In the genomic region with DNA sequence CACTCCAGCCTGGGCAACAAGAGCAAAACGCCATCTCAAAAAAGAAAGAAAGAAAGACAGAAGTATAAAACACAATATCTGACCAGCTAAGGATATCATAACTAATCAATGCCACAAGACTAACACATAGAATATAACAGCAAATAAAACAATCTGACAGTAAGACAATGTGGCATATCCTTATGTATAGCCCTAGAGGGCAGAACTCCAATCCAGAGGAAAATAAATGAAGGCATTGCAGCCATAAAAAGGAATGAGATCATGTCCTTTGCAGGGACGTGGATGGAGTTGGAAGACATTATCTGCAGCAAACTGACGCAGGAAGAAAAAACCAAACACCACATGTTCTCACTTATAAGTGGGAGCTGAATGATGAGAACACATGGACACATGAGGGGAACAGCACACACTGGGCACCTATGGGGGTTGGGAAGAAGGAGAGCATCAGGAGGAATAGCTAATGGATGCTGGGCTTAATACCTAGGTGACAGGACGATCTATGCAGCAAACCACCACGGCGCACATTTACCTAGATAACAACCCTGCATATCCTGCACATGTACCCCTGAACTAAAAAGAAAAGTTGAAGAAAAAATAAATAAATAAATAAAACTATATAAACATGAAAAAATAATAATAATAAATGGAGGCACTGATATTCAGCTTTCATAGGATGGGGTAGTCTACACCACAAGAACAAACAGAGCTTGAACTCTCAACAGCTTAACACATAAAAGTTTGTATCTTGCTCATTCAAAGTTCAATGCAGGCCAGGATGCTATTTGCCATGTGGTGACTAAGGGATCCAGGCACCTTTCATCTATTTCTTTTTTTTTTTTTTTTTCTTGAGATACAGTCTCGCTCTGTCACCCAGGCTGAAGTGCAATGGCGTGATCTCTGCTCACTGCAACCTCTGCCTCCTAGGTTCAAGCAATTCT, we compare ENCODE assay signal across 19 cellular contexts.
DNase-seq lines count a peak whose midpoint lies in the region; ATAC-seq, FAIRE-seq and TF ChIP-seq lines count a peak whose summit lies in the region.
"Had no signal": no experiment of that assay in that cellular context is flagged by ENCODE, and none has a peak within 500 bp of the region (broad histone marks: within the 10 kb centered on the region; RNA-seq: fewer than 3 reads in every experiment).

No MANE protein-coding gene starts in this region.

- intact Hi-C loops in HepG2 (cut with micrococcal nuclease; ENCODE audit: unreplicated experiment) = loop anchor here (10.0 kb wide), 2 partner anchors 64 to 264 kb away; a partner anchor contains a TSS
- intact Hi-C loops in right lobe of liver (cut with DNase I) = no loop called here
- intact Hi-C loops in left colon (cut with DNase I, micrococcal nuclease) = no loop called here
- intact Hi-C loops in CD4-positive, alpha-beta T cell (cut with DNase I, micrococcal nuclease) = no loop called here

- ATAC-seq in HepG2 = peak; percentile 46; the same call in 2 of the 3 replicates
- ATAC-seq in right lobe of liver = no peak
- peak; percentile 64 for ATAC-seq in left colon
- no peak for ATAC-seq in CD4-positive, alpha-beta T cell (ENCODE audit: poor library complexity)
- ATAC-seq in GM21576 (IDR thresholded peaks at IDR 0.05; ENCODE audit: unreplicated experiment) = no peak
- ATAC-seq: HCT116 had no signal

- TF ChIP-seq POLR2A in HepG2 (IDR thresholded peaks at IDR 0.05; ENCODE audit: insufficient read depth in 1 of 2, low read depth in 2 of 2, low read length in 2 of 2) = no peak
- TF ChIP-seq POLR2A in right lobe of liver (IDR thresholded peaks at IDR 0.05) = no peak

- H3K9me3 ChIP-seq in HepG2 (ENCODE audit: low read length) (no peaks in the 10 kb centered on the region), right lobe of liver (no peaks in the 10 kb centered on the region)
- no peaks in the 10 kb centered on the region for H3K9me3 ChIP-seq in CD4-positive, alpha-beta T cell (ENCODE audit: control insufficient read depth, low read length)

- H3K4me3 ChIP-seq in HepG2 (replicated peaks in 1 of 3; ENCODE audit: insufficient read depth in 1 of 3, low read depth in 2 of 3, low read length in 3 of 3) (no peak overlapping the region), right lobe of liver (no peak overlapping the region), bronchial epithelial cell (ENCODE audit: low read depth, low read length) (no peak overlapping the region)
- H3K4me3 ChIP-seq: GM23248 had no signal

- no peak overlapping the region for H2AFZ ChIP-seq in HepG2 (ENCODE audit: low read length)
- H2AFZ ChIP-seq: GM23248 had no signal

- FAIRE-seq in HepG2 (lab: Jason Lieb, UNC) = no peak
- FAIRE-seq in bronchial epithelial cell (lab: Jason Lieb, UNC) = peak; percentile 43
- FAIRE-seq: H54 had no signal

- no peaks in the 10 kb centered on the region for H3K9me3 Mint-ChIP-seq in HFFc6
- no peaks in the 10 kb centered on the region for H3K9me3 Mint-ChIP-seq in CD4-positive, alpha-beta T cell
- H3K9me3 Mint-ChIP-seq: IgD-negative memory B cell had no signal

- CTCF ChIA-PET in HepG2 (lab: Yijun Ruan, JAX; ENCODE audit: low intra/inter-chr PET ratio, low total read pairs) = no interaction called here
- CTCF ChIA-PET in CD4-positive, alpha-beta T cell (lab: Charles Lee) = interaction anchor here (0.7 kb wide), 1 partner anchor 75 kb away, joined by 3 read pairs; no protein-coding TSS in a partner anchor

- H3K36me3 ChIP-seq in HepG2 (replicated peaks in 1 of 2; ENCODE audit: control insufficient read depth in 1 of 2, insufficient read depth in 2 of 2, low read length in 2 of 2) (no peaks in the 10 kb centered on the region), right lobe of liver (no peaks in the 10 kb centered on the region), bronchial epithelial cell (ENCODE audit: control insufficient read depth, insufficient read depth, low read length) (no peaks in the 10 kb centered on the region)

- H3K27ac ChIP-seq in HepG2 (ENCODE audit: extremely low read length, insufficient read depth, low read length) = no peak overlapping the region
- H3K27ac ChIP-seq in right lobe of liver = no peak overlapping the region
- H3K27ac ChIP-seq in CD4-positive, alpha-beta T cell (ENCODE audit: low read depth, low read length) = no peak overlapping the region
- H3K27ac ChIP-seq: GM23248, KMS-11 had no signal

- H3K27me3 ChIP-seq in HepG2 (ENCODE audit: control insufficient read depth in 1 of 2, insufficient read depth in 2 of 2, low read length in 2 of 2) (peaks cover 0 to 7% of the 10 kb centered on the region in 2 experiments; a peak in 1 of 5 replicates), right lobe of liver (no peaks in the 10 kb centered on the region), bronchial epithelial cell (ENCODE audit: control insufficient read depth, insufficient read depth, low read length) (no peaks in the 10 kb centered on the region)
- no peaks in the 10 kb centered on the region for H3K27me3 ChIP-seq in CD4-positive, alpha-beta T cell (ENCODE audit: control insufficient read depth, insufficient read depth, low read length)

- H3K9ac ChIP-seq in HepG2 (ENCODE audit: insufficient read depth, low read depth, low read length) = no peak overlapping the region
- H3K9ac ChIP-seq: GM23248, KMS-11 had no signal

- WGBS in HepG2 (ENCODE audit: low lambda C conversion rate) = 44% methylated on average over 8 of the region's 8 CpGs
- WGBS in right lobe of liver (ENCODE audit: insufficient coverage, low coverage, low lambda C conversion rate, missing lambda C conversion rate) = 90% methylated on average over 8 of the region's 8 CpGs

- no peak overlapping the region for H3K27ac Mint-ChIP-seq in HFFc6
- H3K27ac Mint-ChIP-seq in CD4-positive, alpha-beta T cell = no peak overlapping the region
- H3K27ac Mint-ChIP-seq: CD4-positive, alpha-beta memory T cell had no signal

- H3K4me3 Mint-ChIP-seq in HFFc6 = no peak overlapping the region
- H3K4me3 Mint-ChIP-seq in CD4-positive, alpha-beta T cell = no peak overlapping the region
- H3K4me3 Mint-ChIP-seq: CD4-positive, alpha-beta memory T cell; IgD-negative memory B cell had no signal

- POLR2A ChIA-PET in HepG2 (lab: Yijun Ruan, JAX) = no interaction called here
- POLR2A ChIA-PET in CD4-positive, alpha-beta T cell (lab: Charles Lee) = no interaction called here

- in situ Hi-C loops in HepG2 (cut with HindIII; ENCODE audit: extremely low pct_ligation_motif_present, low pct_unique_long_range_greater_than_20kb) = no loop called here

- no peaks in the 10 kb centered on the region for H3K79me2 ChIP-seq in HepG2 (ENCODE audit: insufficient read depth, low read length)

- peaks cover 5% of the 10 kb centered on the region; the same call in 1 of the 2 replicates for H3K4me1 Mint-ChIP-seq in HFFc6 (ENCODE audit: low read depth)
- H3K4me1 Mint-ChIP-seq in CD4-positive, alpha-beta T cell (ENCODE audit: low read depth) = no peaks in the 10 kb centered on the region
- H3K4me1 Mint-ChIP-seq: IgD-negative memory B cell had no signal

- TF ChIP-seq CTCF in HepG2 (CRISPR knock-in tag; IDR thresholded peaks at IDR 0.05) (no peak), right lobe of liver (IDR thresholded peaks at IDR 0.05) (no peak), HFFc6 (IDR thresholded peaks at IDR 0.05) (no peak; the same call in 1 of the 2 replicates), bronchial epithelial cell (IDR thresholded peaks at IDR 0.05; ENCODE audit: insufficient read depth, low read length, severe bottlenecking) (no peak)
- no peak for TF ChIP-seq CTCF in CD4-positive, alpha-beta T cell (IDR thresholded peaks at IDR 0.05)

- H4K20me1 ChIP-seq in HepG2 (ENCODE audit: insufficient read depth, low read length) = no peaks in the 10 kb centered on the region

- H3K27me3 Mint-ChIP-seq in HFFc6 (ENCODE audit: insufficient read depth) = peaks cover 15% of the 10 kb centered on the region
- no peaks in the 10 kb centered on the region for H3K27me3 Mint-ChIP-seq in CD4-positive, alpha-beta T cell
- H3K27me3 Mint-ChIP-seq: CD4-positive, alpha-beta memory T cell; IgD-negative memory B cell had no signal

- DNase-seq in HepG2 (ENCODE audit: low spot score) (peak; percentile 53), right lobe of liver (no peak), HFFc6 (peak; percentile 5), bronchial epithelial cell (ENCODE audit: low read depth) (no peak), left colon (no peak), GM19240 (ENCODE audit: insufficient read length, low spot score) (no peak)
- no peak for DNase-seq in CD4-positive, alpha-beta T cell
- DNase-seq: 8988T; C1 segment of cervical spinal cord; CD4-positive, alpha-beta memory T cell; DMS79; EL; GDM1; GM23248 had no signal

- H3K4me2 ChIP-seq in HepG2 (ENCODE audit: low read depth, low read length) = no peak overlapping the region
- H3K4me2 ChIP-seq: KMS-11 had no signal

- no peaks in the 10 kb centered on the region for H3K36me3 Mint-ChIP-seq in HFFc6 (ENCODE audit: low read depth)
- H3K36me3 Mint-ChIP-seq in CD4-positive, alpha-beta T cell (ENCODE audit: low read depth) = no peaks in the 10 kb centered on the region
- H3K36me3 Mint-ChIP-seq: CD4-positive, alpha-beta memory T cell had no signal

- TF ChIP-seq RAD21 in HepG2 (CRISPR knock-in tag; IDR thresholded peaks at IDR 0.05) = no peak

- no peak; a peak in 1 of 4 replicates for TF ChIP-seq EP300 in HepG2 (IDR thresholded peaks at IDR 0.05; ENCODE audit: low read depth in 2 of 2, low read length in 2 of 2)
- no peak for TF ChIP-seq EP300 in HepG2 (CRISPR knock-in tag; IDR thresholded peaks at IDR 0.05; ENCODE audit: borderline replicate concordance)

- H3K4me1 ChIP-seq in HepG2 (ENCODE audit: insufficient read depth, low read length) = peaks cover 34% of the 10 kb centered on the region
- no peaks in the 10 kb centered on the region for H3K4me1 ChIP-seq in right lobe of liver

- no TSS peak for BruUV-seq in HepG2 (replicated peaks; lab: Mats Ljungman, UMichigan)

TF ChIP-seq in HepG2, 621 proteins besides CTCF, POLR2A, EP300 and RAD21 (continues in another document):
- 0 out of 2 replicates have a peak, but pooled peaks have one; percentile 48 for TF ChIP-seq ZNF333 (CRISPR knock-in tag; IDR thresholded peaks at IDR 0.05; ENCODE audit: borderline replicate concordance)
- TF ChIP-seq, protein P1, sequence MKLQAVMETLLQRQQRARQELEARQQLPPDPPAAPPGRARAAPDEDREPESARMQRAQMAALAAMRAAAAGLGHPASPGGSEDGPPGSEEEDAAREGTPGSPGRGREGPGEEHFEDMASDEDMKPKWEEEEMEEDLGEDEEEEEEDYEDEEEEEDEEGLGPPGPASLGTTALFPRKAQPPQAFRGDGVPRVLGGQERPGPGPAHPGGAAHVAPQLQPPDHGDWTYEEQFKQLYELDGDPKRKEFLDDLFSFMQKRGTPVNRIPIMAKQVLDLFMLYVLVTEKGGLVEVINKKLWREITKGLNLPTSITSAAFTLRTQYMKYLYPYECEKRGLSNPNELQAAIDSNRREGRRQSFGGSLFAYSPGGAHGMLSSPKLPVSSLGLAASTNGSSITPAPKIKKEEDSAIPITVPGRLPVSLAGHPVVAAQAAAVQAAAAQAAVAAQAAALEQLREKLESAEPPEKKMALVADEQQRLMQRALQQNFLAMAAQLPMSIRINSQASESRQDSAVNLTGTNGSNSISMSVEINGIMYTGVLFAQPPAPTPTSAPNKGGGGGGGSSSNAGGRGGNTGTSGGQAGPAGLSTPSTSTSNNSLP (IDR thresholded peaks at IDR 0.05; ENCODE audit: low read depth, low read length) = peak; percentile 46; the same call in 1 of the 2 replicates

Comparison
In these comparisons a context has a peak if more than half of its experiments do, and no peak if none do; other contexts are left out.
1. ATAC-seq: peak in HepG2 (single experiment) and left colon (single experiment); none in right lobe of liver (0 of 4), CD4-positive, alpha-beta T cell (single experiment) and GM21576 (single experiment).
2. DNase-seq: peak in HepG2 (single experiment) and HFFc6 (single experiment); none in right lobe of liver (0 of 3), bronchial epithelial cell (single experiment), left colon (0 of 2), CD4-positive, alpha-beta T cell (0 of 10) and GM19240 (single experiment).